9 cellular contexts compared by ENCODE assay signal in the genomic region with DNA sequence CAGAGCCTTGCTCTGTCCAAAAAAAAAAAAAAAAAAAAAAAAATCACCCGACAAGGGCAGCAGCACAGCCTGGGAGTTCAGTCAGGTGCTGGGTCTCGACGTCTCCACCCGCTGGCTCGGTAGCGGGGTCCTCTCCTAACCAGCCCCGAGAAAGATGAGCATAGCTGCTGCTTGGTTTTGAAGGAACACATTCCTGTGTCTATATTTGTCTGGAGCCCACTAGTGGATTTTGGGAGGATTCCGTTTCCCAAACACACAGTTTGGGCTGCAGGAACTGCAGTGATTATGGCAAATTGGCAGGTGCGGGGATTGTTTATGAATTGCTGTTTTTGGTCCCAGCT. TPM values are rescaled to one million over a fixed set of nuclear protein-coding genes. Genes with fewer than 3 reads are reported as not detected.
A peak's percentile ranks its signal among the peaks of the same experiment; 100 is the strongest.
DNase-seq lines count a peak whose midpoint lies in the region; ATAC-seq and TF ChIP-seq lines count a peak whose summit lies in the region.
"Had no signal": no experiment of that assay in that cellular context is flagged by ENCODE, and none has a peak within 500 bp of the region (broad histone marks: within the 10 kb centered on the region; RNA-seq: fewer than 3 reads in every experiment).

No MANE protein-coding gene starts in this region.

- H3K27ac ChIP-seq in transverse colon: peak overlapping the region; percentile 90 to 92 (median 91)

- CTCF ChIA-PET in activated naive CD4-positive, alpha-beta T cell treated with anti-CD3 and anti-CD28 coated beads for 36 hours (lab: Charles Lee): interaction anchor here (0.6 to 3.6 kb wide), 5 partner anchors 65 to 1743 kb away, joined by 3 to 18 read pairs (median 5); no protein-coding TSS in a partner anchor

- peaks cover 31% of the 10 kb centered on the region for H3K4me1 Mint-ChIP-seq in activated naive CD4-positive, alpha-beta T cell treated with anti-CD3 and anti-CD28 coated beads for 36 hours (ENCODE audit: low read depth)
- H3K4me1 Mint-ChIP-seq in activated naive CD8-positive, alpha-beta T cell treated with anti-CD3 and anti-CD28 coated beads for 36 hours: peaks cover 42% of the 10 kb centered on the region

- H3K4me3 ChIP-seq in transverse colon: peak overlapping the region; percentile 81 to 95 (median 83)

- TF ChIP-seq POLR2A in transverse colon (IDR thresholded peaks at IDR 0.05): no peak

- H3K27me3 ChIP-seq in transverse colon: no peaks in the 10 kb centered on the region

- H3K27ac Mint-ChIP-seq in activated naive CD4-positive, alpha-beta T cell treated with anti-CD3 and anti-CD28 coated beads for 36 hours: peak overlapping the region; percentile 70
- H3K27ac Mint-ChIP-seq in activated naive CD8-positive, alpha-beta T cell treated with anti-CD3 and anti-CD28 coated beads for 36 hours: peak overlapping the region; percentile 62

- H3K36me3 ChIP-seq in transverse colon: no peaks in the 10 kb centered on the region

- intact Hi-C loops in activated naive CD4-positive, alpha-beta T cell treated with anti-CD3 and anti-CD28 coated beads for 36 hours (cut with micrococcal nuclease): loop anchor here (1.0 to 5.0 kb wide), 5 partner anchors 65 to 440 kb away; a partner anchor contains a TSS
- intact Hi-C loops in transverse colon (cut with DNase I; ENCODE audit: low total_unique reads): no loop called here

- DNase-seq in activated naive CD4-positive, alpha-beta T cell treated with anti-CD3 and anti-CD28 coated beads for 36 hours: no peak
- DNase-seq in activated naive CD4-positive, alpha-beta T cell treated with Interleukin-2 at 50 U/mL for 16 hours: no peak
- DNase-seq in activated naive CD8-positive, alpha-beta T cell treated with anti-CD3 and anti-CD28 coated beads for 36 hours: no peak
- peak; percentile 22 for DNase-seq in left kidney (ENCODE audit: low read depth, low spot score)
- no peak for DNase-seq in transverse colon
- DNase-seq in epidermal melanocyte (ENCODE audit: insufficient read length, low spot score): no peak
- DNase-seq: IMR-90 had no signal

- peaks cover 2% of the 10 kb centered on the region for H3K27me3 Mint-ChIP-seq in activated naive CD4-positive, alpha-beta T cell treated with anti-CD3 and anti-CD28 coated beads for 36 hours (ENCODE audit: low read depth)
- peaks cover 17% of the 10 kb centered on the region for H3K27me3 Mint-ChIP-seq in activated naive CD8-positive, alpha-beta T cell treated with anti-CD3 and anti-CD28 coated beads for 36 hours

- ATAC-seq in activated CD4-positive, CD25-positive, alpha-beta regulatory T cell treated with anti-CD3 and anti-CD28 coated beads, Interleukin-2, amount 50 U/mL, for 24 hours: no peak
- no peak for ATAC-seq in GM18511 (IDR thresholded peaks at IDR 0.05; ENCODE audit: unreplicated experiment)

- H3K9me3 Mint-ChIP-seq in activated naive CD4-positive, alpha-beta T cell treated with anti-CD3 and anti-CD28 coated beads for 36 hours: no peaks in the 10 kb centered on the region
- no peaks in the 10 kb centered on the region for H3K9me3 Mint-ChIP-seq in activated naive CD8-positive, alpha-beta T cell treated with anti-CD3 and anti-CD28 coated beads for 36 hours

- no peak for TF ChIP-seq CTCF in transverse colon (IDR thresholded peaks at IDR 0.05)

- peaks cover 6 to 34% (median 17%) of the 10 kb centered on the region in 4 donors for H3K4me1 ChIP-seq in transverse colon

- peak overlapping the region; percentile 75 for H3K4me3 Mint-ChIP-seq in activated naive CD4-positive, alpha-beta T cell treated with anti-CD3 and anti-CD28 coated beads for 36 hours
- H3K4me3 Mint-ChIP-seq in activated naive CD8-positive, alpha-beta T cell treated with anti-CD3 and anti-CD28 coated beads for 36 hours: peak overlapping the region; percentile 86

- in situ Hi-C loops in transverse colon (cut with MboI; ENCODE audit: low pct_ligation_motif_present in 1 of 4, low pct_unique_long_range_greater_than_20kb in 1 of 4, low sequenced_read_pairs in 3 of 4): no loop called here

- WGBS in transverse colon (ENCODE audit: low coverage in 1 of 2), 2 donors: 36% methylated on average over 9 of the region's 9 CpGs; no CpG with 5 or more reads in 1 of the 2 donors

- no peak for TF ChIP-seq EP300 in transverse colon (IDR thresholded peaks at IDR 0.05; ENCODE audit: low read depth)

- H3K9me3 ChIP-seq in transverse colon: no peaks in the 10 kb centered on the region

- no peaks in the 10 kb centered on the region for H3K36me3 Mint-ChIP-seq in activated naive CD4-positive, alpha-beta T cell treated with anti-CD3 and anti-CD28 coated beads for 36 hours (ENCODE audit: low read depth)
- H3K36me3 Mint-ChIP-seq in activated naive CD8-positive, alpha-beta T cell treated with anti-CD3 and anti-CD28 coated beads for 36 hours: peaks cover 16% of the 10 kb centered on the region

RNA-seq across cellular contexts. Expression of a gene that starts 1.2 kb away (rescaled TPM):
- total RNA-seq in activated naive CD4-positive, alpha-beta T cell treated with anti-CD3 and anti-CD28 coated beads for 36 hours: 10 to 100 TPM in 1 of 2 experiments, 1 to 10 TPM in 1; 9.1 to 10.6 TPM
- 10 to 100 TPM; 20.8 to 27.3 TPM for total RNA-seq in activated naive CD8-positive, alpha-beta T cell treated with anti-CD3 and anti-CD28 coated beads for 36 hours
- total RNA-seq in transverse colon: 10 to 100 TPM in 3 of 4 donors, 1 to 10 TPM in 1; 6.2 to 61.0 (median 27.3) TPM
